In genomic region chr18:45775241-45775676, GRCh38 we compare ENCODE assay signal across 8 cellular contexts. TPM values are rescaled to one million over a fixed set of nuclear protein-coding genes. Genes with fewer than 3 reads are reported as not detected.
DNase-seq lines count a peak whose midpoint lies in the region; ATAC-seq and TF ChIP-seq lines count a peak whose summit lies in the region.

No MANE protein-coding gene starts in this region.

- no peak for TF ChIP-seq CTCF in AG09309 (IDR thresholded peaks at IDR 0.05; ENCODE audit: control insufficient read depth, insufficient read depth, low read depth, low read length, missing control alignments)

- peak overlapping the region; percentile 82 to 92 (median 88) for H3K4me3 Mint-ChIP-seq in naive B cell
- H3K4me3 Mint-ChIP-seq in stimulated activated memory B cell treated with anti-CD40 and anti-IgM and Interleukin-4, amounts not matched to agents 10 μg/mL and 1 μg/mL and 100 μg/mL, for 72 hours = peak overlapping the region; percentile 85

- peak overlapping the region in 4 of 6 donors; percentile 3 to 79 (median 40) for H3K27ac Mint-ChIP-seq in naive B cell
- peak overlapping the region; percentile 87 for H3K27ac Mint-ChIP-seq in stimulated activated memory B cell treated with anti-CD40 and anti-IgM and Interleukin-4, amounts not matched to agents 10 μg/mL and 1 μg/mL and 100 μg/mL, for 72 hours

- H3K4me3 ChIP-seq in AG09309 (ENCODE audit: control insufficient read depth, low read depth, low read length) (peak overlapping the region; percentile 47), MG63 (peak overlapping the region; percentile 46)

- ATAC-seq in esophagus mucosa (peak; percentile 83), naive B cell (ENCODE audit: low read depth in 2 of 2) (peak; percentile 69 to 71), HG03108 (IDR thresholded peaks at IDR 0.05; ENCODE audit: unreplicated experiment) (no peak)
- peak; percentile 87 for ATAC-seq in stimulated activated memory B cell treated with anti-CD40 and anti-IgM and Interleukin-4, amounts not matched to agents 10 μg/mL and 1 μg/mL and 100 μg/mL, for 72 hours

- peaks cover 8% of the 10 kb centered on the region for H3K9me3 ChIP-seq in MG63

- H3K36me3 ChIP-seq in MG63 = no peaks in the 10 kb centered on the region

- peaks cover 0 to 2% (median 0%) of the 10 kb centered on the region in 7 donors for H3K9me3 Mint-ChIP-seq in naive B cell
- peaks cover 3% of the 10 kb centered on the region for H3K9me3 Mint-ChIP-seq in stimulated activated memory B cell treated with anti-CD40 and anti-IgM and Interleukin-4, amounts not matched to agents 10 μg/mL and 1 μg/mL and 100 μg/mL, for 72 hours

- no peak for DNase-seq in AG09309 (ENCODE audit: low read depth)
- peak; percentile 18 for DNase-seq in GM19240 (ENCODE audit: insufficient read length, low spot score)
- peak; percentile 60 for DNase-seq in MG63
- DNase-seq in activated T-cell treated with anti-CD3 and anti-CD28 coated beads for 48 hours (ENCODE audit: low read depth) = peak; percentile 67
- DNase-seq in naive B cell = peak; percentile 5

- H3K27me3 Mint-ChIP-seq in naive B cell = peaks cover 40 to 75% (median 48%) of the 10 kb centered on the region in 3 donors
- H3K27me3 Mint-ChIP-seq in stimulated activated memory B cell treated with anti-CD40 and anti-IgM and Interleukin-4, amounts not matched to agents 10 μg/mL and 1 μg/mL and 100 μg/mL, for 72 hours = peaks cover 40% of the 10 kb centered on the region

- H3K27me3 ChIP-seq in MG63 = no peaks in the 10 kb centered on the region

- peaks cover 16 to 27% (median 18%) of the 10 kb centered on the region in 3 donors for H3K4me1 Mint-ChIP-seq in naive B cell
- H3K4me1 Mint-ChIP-seq in stimulated activated memory B cell treated with anti-CD40 and anti-IgM and Interleukin-4, amounts not matched to agents 10 μg/mL and 1 μg/mL and 100 μg/mL, for 72 hours = peaks cover 17% of the 10 kb centered on the region

- H3K36me3 Mint-ChIP-seq in naive B cell = peaks cover 0 to 4% of the 10 kb centered on the region in 2 donors
- no peaks in the 10 kb centered on the region for H3K36me3 Mint-ChIP-seq in stimulated activated memory B cell treated with anti-CD40 and anti-IgM and Interleukin-4, amounts not matched to agents 10 μg/mL and 1 μg/mL and 100 μg/mL, for 72 hours

RNA-seq across cellular contexts. Expression of gene SIGLEC15, which starts 50.2 kb away (rescaled TPM):
- total RNA-seq in MG63 (2014; rRNA removed; shearing (Covaris generic); ENCODE audit: low replicate concordance) = 0.13 TPM in 1 of 2 replicates, not detected in the other
- total RNA-seq in esophagus mucosa = not detected
- polyA plus RNA-seq in naive B cell (ENCODE audit: low read depth in 6 of 6) = under 1 TPM in 3 of 6 donors, not detected in 3; 0.09 to 0.16 (median 0.13) TPM

RNA-seq across cellular contexts. Expression of gene SLC14A1, which starts 51.3 kb away (rescaled TPM):
- total RNA-seq in MG63 (2014; rRNA removed; shearing (Covaris generic); ENCODE audit: low replicate concordance) = 35.8 and 40.0 TPM in 2 replicates
- total RNA-seq in esophagus mucosa = 0.52 TPM
- polyA plus RNA-seq in naive B cell (ENCODE audit: low read depth in 6 of 6) = 1 to 10 TPM in 5 of 6 donors, not detected in 1; 1.0 to 3.8 (median 1.9) TPM

Comparison
In these comparisons a context has a peak if more than half of its experiments do, and no peak if none do; other contexts are left out.
1. RNA of gene SLC14A1, which starts 51.3 kb away (total RNA-seq): 35.8 to 40.0 TPM in MG63; 0.52 TPM in esophagus mucosa (single experiment); every median in the first group is over 10 times any median in the second.